ENCODE assay signal across 8 cellular contexts in genomic region chr1:207822602-207823451, GRCh38.
DNase-seq lines count a peak whose midpoint lies in the region; ATAC-seq and TF ChIP-seq lines count a peak whose summit lies in the region.

No MANE protein-coding gene starts in this region.

- peaks cover 30% of the 10 kb centered on the region for H3K4me1 Mint-ChIP-seq in neural progenitor cell

- H2AFZ ChIP-seq in neural progenitor cell (replicated peaks): no peak overlapping the region

- no peak overlapping the region for H3K9ac ChIP-seq in neural progenitor cell

- peaks cover 59 to 82% (median 79%) of the 10 kb centered on the region in 4 donors for H3K4me1 ChIP-seq in esophagus muscularis mucosa
- no peaks in the 10 kb centered on the region for H3K4me1 ChIP-seq in neural progenitor cell

- peak; percentile 92 for DNase-seq in NAMALWA (ENCODE audit: low spot score)
- DNase-seq in activated T-cell treated with anti-CD3 and anti-CD28 coated beads for 1 hour (ENCODE audit: low read depth): peak; percentile 48
- DNase-seq in esophagus muscularis mucosa (ENCODE audit: extremely low spot score): peak; percentile 98
- DNase-seq in neural progenitor cell (ENCODE audit: low spot score): peak; percentile 42
- no peak for DNase-seq in WERI-Rb-1

- peaks cover 2% of the 10 kb centered on the region for H3K9me3 Mint-ChIP-seq in neural progenitor cell

- H3K27me3 ChIP-seq in esophagus muscularis mucosa (peaks cover 0 to 3% (median 0%) of the 10 kb centered on the region in 4 donors), neural progenitor cell (no peaks in the 10 kb centered on the region), WERI-Rb-1 (ENCODE audit: insufficient read depth, low read depth, severe bottlenecking) (no peaks in the 10 kb centered on the region)

- H3K79me2 ChIP-seq in neural progenitor cell (ENCODE audit: low read depth): no peaks in the 10 kb centered on the region

- peak; percentile 44 for TF ChIP-seq POLR2A in esophagus muscularis mucosa (IDR thresholded peaks at IDR 0.05; ENCODE audit: low read depth)

- peak; percentile 67 for ATAC-seq in GM21529 (IDR thresholded peaks at IDR 0.05; ENCODE audit: unreplicated experiment)

- TF ChIP-seq EP300 in esophagus muscularis mucosa (IDR thresholded peaks at IDR 0.05): no peak

- H3K36me3 ChIP-seq in esophagus muscularis mucosa (peaks cover 8 to 39% (median 21%) of the 10 kb centered on the region in 4 donors), neural progenitor cell (no peaks in the 10 kb centered on the region), WERI-Rb-1 (peaks cover 9% of the 10 kb centered on the region)

- H4K20me1 ChIP-seq in neural progenitor cell (ENCODE audit: low read depth): no peaks in the 10 kb centered on the region

- no peak for TF ChIP-seq CTCF in esophagus muscularis mucosa (IDR thresholded peaks at IDR 0.05)
- TF ChIP-seq CTCF in neural progenitor cell (IDR thresholded peaks at IDR 0.05): no peak
- TF ChIP-seq CTCF in WERI-Rb-1 (IDR thresholded peaks at IDR 0.05; ENCODE audit: low read depth, low read length): no peak

- no peak overlapping the region for H3K4me3 Mint-ChIP-seq in neural progenitor cell

- no peak overlapping the region for H3K27ac Mint-ChIP-seq in neural progenitor cell

- WGBS in esophagus muscularis mucosa: 29% methylated on average over 11 of the region's 11 CpGs

- peaks cover 1% of the 10 kb centered on the region for H3K36me3 Mint-ChIP-seq in neural progenitor cell

- intact Hi-C loops in esophagus muscularis mucosa (cut with DNase I): no loop called here

- H3K9me3 ChIP-seq in esophagus muscularis mucosa: no peaks in the 10 kb centered on the region
- H3K9me3 ChIP-seq in neural progenitor cell (ENCODE audit: low read depth): no peaks in the 10 kb centered on the region
- H3K9me3 ChIP-seq in WERI-Rb-1 (ENCODE audit: severe bottlenecking): no peaks in the 10 kb centered on the region

- H3K4me2 ChIP-seq in neural progenitor cell: no peak overlapping the region

- no peaks in the 10 kb centered on the region for H3F3A ChIP-seq in neural progenitor cell (ENCODE audit: low read depth)

- H3K4me3 ChIP-seq in GM08714 (ENCODE audit: low read length): peak overlapping the region; percentile 46; the same call in 1 of the 2 replicates
- peak overlapping the region; percentile 79 to 89 (median 84) for H3K4me3 ChIP-seq in esophagus muscularis mucosa
- no peak overlapping the region for H3K4me3 ChIP-seq in neural progenitor cell
- H3K4me3 ChIP-seq in WERI-Rb-1 (ENCODE audit: low read depth, low read length): no peak overlapping the region

- peaks cover 8% of the 10 kb centered on the region for H3K27me3 Mint-ChIP-seq in neural progenitor cell (ENCODE audit: insufficient read depth, low read depth)

- H3K27ac ChIP-seq in esophagus muscularis mucosa (replicated peaks in 1 of 4) (peak overlapping the region; percentile 97 to 99 (median 98)), neural progenitor cell (no peak overlapping the region), temporal lobe (ENCODE audit: low read depth, low read length) (peak overlapping the region; percentile 100), WERI-Rb-1 (no peak overlapping the region)

Comparison
In these comparisons a context has a peak if more than half of its experiments do, and no peak if none do; other contexts are left out.
1. H3K4me3 ChIP-seq: peak in GM08714 (single experiment) and esophagus muscularis mucosa (4 of 4); none in neural progenitor cell (single experiment) and WERI-Rb-1 (single experiment).
2. H3K27ac ChIP-seq: peak in esophagus muscularis mucosa (4 of 4) and temporal lobe (single experiment); none in neural progenitor cell (single experiment) and WERI-Rb-1 (single experiment).